ENCODE assay signal across 1 cellular context in the genomic region with DNA sequence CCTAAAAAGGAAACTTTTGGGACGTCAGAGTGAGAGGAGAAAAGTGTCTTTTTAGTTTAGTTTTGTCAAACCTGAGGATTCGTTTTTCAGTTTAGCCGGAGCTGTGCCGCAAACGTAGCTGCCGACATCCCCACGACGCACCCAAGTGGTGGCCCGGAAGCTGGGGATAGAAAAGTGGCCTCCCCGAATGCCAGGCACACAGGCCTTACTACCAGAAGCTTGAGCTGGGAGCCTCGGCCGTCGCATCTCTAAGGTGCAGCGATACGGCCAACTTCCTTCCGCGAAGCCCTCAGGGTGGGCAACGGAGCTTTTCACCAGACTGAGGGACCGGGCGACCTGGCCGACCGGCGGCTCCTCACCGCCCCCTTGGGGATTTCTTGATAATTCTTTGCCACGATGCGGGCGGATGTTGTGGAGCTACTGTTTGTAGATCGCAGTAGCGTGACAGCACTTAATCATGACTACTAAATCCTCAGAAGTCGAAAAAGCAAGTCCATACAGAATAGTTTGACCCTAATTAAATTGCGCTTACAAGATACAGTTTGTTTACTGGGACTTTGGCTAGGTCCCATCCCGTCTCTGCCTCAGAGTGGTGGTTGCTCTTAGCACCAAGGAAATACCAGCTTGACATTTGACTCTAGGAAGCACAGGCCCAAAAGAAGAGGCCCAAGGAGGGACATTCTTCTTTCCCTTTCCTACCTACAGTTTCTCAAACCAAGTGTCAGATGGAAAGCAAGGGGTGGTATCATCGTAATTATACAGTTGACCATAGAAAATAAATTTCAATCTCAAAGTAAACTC.
A peak's percentile ranks its signal among the peaks of the same experiment; 100 is the strongest.
TF ChIP-seq lines count a peak whose summit lies in the region.

No MANE protein-coding gene starts in this region.

TF ChIP-seq in HEK293, 187 proteins besides CTCF, POLR2A, EP300 and RAD21 (continued from another document):
- TF ChIP-seq ZNF16 (tag by site-specific recombination; IDR thresholded peaks at IDR 0.05; ENCODE audit: low read depth) (0 out of 2 replicates have a peak, but pooled peaks have one; percentile 34), ZFP37 (tag by site-specific recombination; IDR thresholded peaks at IDR 0.05) (peak; percentile 61), ZFP3 (tag by site-specific recombination; IDR thresholded peaks at IDR 0.05; ENCODE audit: low read depth) (no peak), KLF9 (tag by site-specific recombination; IDR thresholded peaks at IDR 0.05; ENCODE audit: low read depth) (no peak), ZFP69B (tag by site-specific recombination; IDR thresholded peaks at IDR 0.05) (0 out of 2 replicates have a peak, but pooled peaks have one; percentile 7), ZNF560 (tag by site-specific recombination; IDR thresholded peaks at IDR 0.05; ENCODE audit: borderline replicate concordance) (no peak), ZNF324 (tag by site-specific recombination; IDR thresholded peaks at IDR 0.05) (peak; percentile 62), ZNF623 (tag by site-specific recombination; IDR thresholded peaks at IDR 0.05) (0 out of 2 replicates have a peak, but pooled peaks have one; percentile 6), ZXDB (tag by site-specific recombination; IDR thresholded peaks at IDR 0.05) (no peak; the same call in none of the 2 replicates), TSHZ1 (tag by site-specific recombination; IDR thresholded peaks at IDR 0.05; ENCODE audit: borderline replicate concordance) (no peak), ZNF473 (tag by site-specific recombination; IDR thresholded peaks at IDR 0.05) (no peak), ZNF404 (tag by site-specific recombination; IDR thresholded peaks at IDR 0.05) (0 out of 2 replicates have a peak, but pooled peaks have one; percentile 16), ZNF311 (tag by site-specific recombination; IDR thresholded peaks at IDR 0.05; ENCODE audit: borderline replicate concordance) (no peak), ZNF280C (tag by site-specific recombination; IDR thresholded peaks at IDR 0.05) (no peak), SP7 (tag by site-specific recombination; IDR thresholded peaks at IDR 0.05) (0 out of 2 replicates have a peak, but pooled peaks have one; percentile 31), ZNF548 (tag by site-specific recombination; IDR thresholded peaks at IDR 0.05) (no peak), ZBTB11 (tag by site-specific recombination; conservative IDR thresholded peaks at IDR 0.05; ENCODE audit: low read depth) (peak; percentile 83), ZNF2 (tag by site-specific recombination; IDR thresholded peaks at IDR 0.05) (peak; percentile 70; the same call in 1 of the 2 replicates), ZNF621 (tag by site-specific recombination; IDR thresholded peaks at IDR 0.05) (no peak), GFI1B (tag by site-specific recombination; IDR thresholded peaks at IDR 0.05) (0 out of 2 replicates have a peak, but pooled peaks have one; percentile 1), ZNF114 (tag by site-specific recombination; IDR thresholded peaks at IDR 0.05) (no peak), ZNF561 (tag by site-specific recombination; IDR thresholded peaks at IDR 0.05; ENCODE audit: borderline replicate concordance) (peak; percentile 39; the same call in 1 of the 2 replicates), WT1 (tag by site-specific recombination; IDR thresholded peaks at IDR 0.05) (no peak), HOXD13 (CRISPR knock-in tag; IDR thresholded peaks at IDR 0.05; ENCODE audit: borderline replicate concordance) (0 out of 2 replicates have a peak, but pooled peaks have one; percentile 33), GLIS2 (tag by site-specific recombination; IDR thresholded peaks at IDR 0.05) (peak; percentile 87)
- TF ChIP-seq, protein P1, sequence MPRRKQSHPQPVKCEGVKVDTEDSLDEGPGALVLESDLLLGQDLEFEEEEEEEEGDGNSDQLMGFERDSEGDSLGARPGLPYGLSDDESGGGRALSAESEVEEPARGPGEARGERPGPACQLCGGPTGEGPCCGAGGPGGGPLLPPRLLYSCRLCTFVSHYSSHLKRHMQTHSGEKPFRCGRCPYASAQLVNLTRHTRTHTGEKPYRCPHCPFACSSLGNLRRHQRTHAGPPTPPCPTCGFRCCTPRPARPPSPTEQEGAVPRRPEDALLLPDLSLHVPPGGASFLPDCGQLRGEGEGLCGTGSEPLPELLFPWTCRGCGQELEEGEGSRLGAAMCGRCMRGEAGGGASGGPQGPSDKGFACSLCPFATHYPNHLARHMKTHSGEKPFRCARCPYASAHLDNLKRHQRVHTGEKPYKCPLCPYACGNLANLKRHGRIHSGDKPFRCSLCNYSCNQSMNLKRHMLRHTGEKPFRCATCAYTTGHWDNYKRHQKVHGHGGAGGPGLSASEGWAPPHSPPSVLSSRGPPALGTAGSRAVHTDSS (tag by site-specific recombination; IDR thresholded peaks at IDR 0.05): 0 out of 2 replicates have a peak, but pooled peaks have one; percentile 14
- TF ChIP-seq, protein P2, sequence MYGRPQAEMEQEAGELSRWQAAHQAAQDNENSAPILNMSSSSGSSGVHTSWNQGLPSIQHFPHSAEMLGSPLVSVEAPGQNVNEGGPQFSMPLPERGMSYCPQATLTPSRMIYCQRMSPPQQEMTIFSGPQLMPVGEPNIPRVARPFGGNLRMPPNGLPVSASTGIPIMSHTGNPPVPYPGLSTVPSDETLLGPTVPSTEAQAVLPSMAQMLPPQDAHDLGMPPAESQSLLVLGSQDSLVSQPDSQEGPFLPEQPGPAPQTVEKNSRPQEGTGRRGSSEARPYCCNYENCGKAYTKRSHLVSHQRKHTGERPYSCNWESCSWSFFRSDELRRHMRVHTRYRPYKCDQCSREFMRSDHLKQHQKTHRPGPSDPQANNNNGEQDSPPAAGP (tag by site-specific recombination; IDR thresholded peaks at IDR 0.05): peak; percentile 41; the same call in 1 of the 2 replicates
